1 cellular context compared by ENCODE assay signal in genomic region chr14:92121670-92122350, GRCh38.
TF ChIP-seq lines count a peak whose summit lies in the region.

Gene CPSF2, plus strand, starts transcription at chr14:92121969. Its CDS starts 9,016 bp downstream, at chr14:92130985.
Gene NDUFB1, minus strand, starts transcription at chr14:92121706. Its CDS starts 4,069 bp downstream, at chr14:92117637.

TF ChIP-seq in HepG2, 621 proteins besides CTCF, POLR2A, EP300 and RAD21 (continued from another document and continues in another):
- TF ChIP-seq NFAT5 (CRISPR knock-in tag; IDR thresholded peaks at IDR 0.05) (no peak; the same call in 1 of the 2 replicates), BCL3 (CRISPR knock-in tag; IDR thresholded peaks at IDR 0.05) (peak; percentile 69; the same call in 1 of the 2 replicates), DMAP1 (CRISPR knock-in tag; IDR thresholded peaks at IDR 0.05) (peak; percentile 71; the same call in 1 of the 2 replicates), CCAR2 (optimal IDR thresholded peaks at IDR 0.05; ENCODE audit: low read depth, low read length) (no peak), THAP8 (CRISPR knock-in tag; IDR thresholded peaks at IDR 0.05; ENCODE audit: borderline replicate concordance) (no peak), ZNF629 (CRISPR knock-in tag; conservative IDR thresholded peaks at IDR 0.05) (no peak), MTA3 (CRISPR knock-in tag; IDR thresholded peaks at IDR 0.05) (0 out of 2 replicates have a peak, but pooled peaks have one; percentile 52), POGK (CRISPR knock-in tag; conservative IDR thresholded peaks at IDR 0.05) (0 out of 2 replicates have a peak, but pooled peaks have one; percentile 29), HHEX (CRISPR knock-in tag; IDR thresholded peaks at IDR 0.05) (no peak), RFX3 (CRISPR knock-in tag; IDR thresholded peaks at IDR 0.05) (no peak), ZBTB8A (CRISPR knock-in tag; IDR thresholded peaks at IDR 0.05; ENCODE audit: borderline replicate concordance, low read depth) (no peak), GMEB2 (CRISPR knock-in tag; IDR thresholded peaks at IDR 0.05; ENCODE audit: low read depth) (no peak), GPBP1L1 (CRISPR knock-in tag; IDR thresholded peaks at IDR 0.05) (no peak), CHD4 (IDR thresholded peaks at IDR 0.05; ENCODE audit: borderline replicate concordance, low read length) (no peak), ZNF260 (CRISPR knock-in tag; IDR thresholded peaks at IDR 0.05; ENCODE audit: borderline replicate concordance, low read depth) (no peak), TSC22D2 (CRISPR knock-in tag; IDR thresholded peaks at IDR 0.05; ENCODE audit: borderline replicate concordance) (no peak), XRCC5 (optimal IDR thresholded peaks at IDR 0.05; ENCODE audit: low read length) (no peak), HNRNPK (IDR thresholded peaks at IDR 0.05; ENCODE audit: low read depth, low read length, poor library complexity, severe bottlenecking) (no peak), SRY (CRISPR knock-in tag; IDR thresholded peaks at IDR 0.05) (peak; percentile 60; the same call in 1 of the 2 replicates), PCBP1 (IDR thresholded peaks at IDR 0.05; ENCODE audit: borderline replicate concordance, low read depth, low read length) (peak; percentile 83; the same call in 1 of the 2 replicates), ZBTB7A (CRISPR knock-in tag; IDR thresholded peaks at IDR 0.05) (0 out of 2 replicates have a peak, but pooled peaks have one; percentile 1), PAWR (CRISPR knock-in tag; IDR thresholded peaks at IDR 0.05; ENCODE audit: borderline replicate concordance) (no peak), ZNF367 (CRISPR knock-in tag; IDR thresholded peaks at IDR 0.05; ENCODE audit: borderline replicate concordance) (no peak), RNF219 (CRISPR knock-in tag; IDR thresholded peaks at IDR 0.05) (no peak), ZNF567 (CRISPR knock-in tag; IDR thresholded peaks at IDR 0.05; ENCODE audit: borderline replicate concordance) (no peak), NR0B2 (CRISPR knock-in tag; IDR thresholded peaks at IDR 0.05) (no peak), ZNF414 (CRISPR knock-in tag; IDR thresholded peaks at IDR 0.05) (no peak; the same call in none of the 2 replicates), AGO1 (IDR thresholded peaks at IDR 0.05; ENCODE audit: low read depth, low read length, poor library complexity, severe bottlenecking) (peak; percentile 56), FOSL1 (CRISPR knock-in tag; IDR thresholded peaks at IDR 0.05; ENCODE audit: borderline replicate concordance) (no peak), RERE (CRISPR knock-in tag; IDR thresholded peaks at IDR 0.05; ENCODE audit: low read depth) (no peak), ZNF720 (CRISPR knock-in tag; IDR thresholded peaks at IDR 0.05) (no peak), ZNF607 (CRISPR knock-in tag; IDR thresholded peaks at IDR 0.05; ENCODE audit: borderline replicate concordance) (no peak), ZNF569 (CRISPR knock-in tag; IDR thresholded peaks at IDR 0.05; ENCODE audit: borderline replicate concordance) (no peak), ERF (CRISPR knock-in tag; IDR thresholded peaks at IDR 0.05) (peak; percentile 63; the same call in 1 of the 2 replicates)
